22 cellular contexts compared by ENCODE assay signal in the genomic region with DNA sequence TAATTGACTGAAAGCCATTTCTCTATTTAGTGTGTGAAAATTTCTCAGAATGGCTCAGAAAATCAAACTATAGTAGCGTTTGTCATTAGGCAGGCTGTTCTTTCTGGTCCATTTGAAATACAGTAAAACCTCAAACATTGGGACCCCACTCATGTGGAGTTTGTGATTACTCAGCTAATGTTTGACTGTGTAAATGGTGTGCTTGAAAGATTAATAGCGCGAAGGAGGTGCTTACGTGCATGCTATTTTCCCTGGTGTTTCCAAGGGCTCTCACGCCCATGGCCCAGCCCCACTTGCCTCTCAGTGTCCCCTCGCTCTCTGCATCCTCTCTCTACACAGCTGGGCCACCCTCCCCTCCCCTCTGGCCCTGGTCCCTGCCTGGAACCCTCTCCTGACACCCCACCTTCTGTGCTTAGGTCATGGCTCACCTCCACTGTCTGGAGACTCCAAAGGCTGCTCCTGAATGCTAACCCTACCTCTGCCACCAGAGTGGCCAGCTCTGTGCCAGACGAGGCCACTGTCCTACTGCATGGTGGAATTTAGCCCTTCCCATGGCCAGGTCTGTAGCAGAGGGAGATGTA.
DNase-seq lines count a peak whose midpoint lies in the region; ATAC-seq, FAIRE-seq and TF ChIP-seq lines count a peak whose summit lies in the region.
"Had no signal": no experiment of that assay in that cellular context is flagged by ENCODE, and none has a peak within 500 bp of the region (broad histone marks: within the 10 kb centered on the region; RNA-seq: fewer than 3 reads in every experiment).

No MANE protein-coding gene starts in this region.

- no peaks in the 10 kb centered on the region for H3K27me3 Mint-ChIP-seq in activated T-cell treated with anti-CD3 and anti-CD28 coated beads, Interleukin-2, amount 50 U/mL, for 4 hours (ENCODE audit: low read depth)
- H3K27me3 Mint-ChIP-seq in activated T-cell treated with anti-CD3 and anti-CD28 coated beads, Interleukin-2, amount 50 U/mL, for 72 hours (ENCODE audit: low read depth): no peaks in the 10 kb centered on the region
- no peaks in the 10 kb centered on the region for H3K27me3 Mint-ChIP-seq in endothelial cell (ENCODE audit: unreplicated experiment)
- H3K27me3 Mint-ChIP-seq: CD4-positive, alpha-beta memory T cell; IgD-negative memory B cell had no signal

- WGBS in pancreas, 2 donors: 92% methylated on average over 7 of the region's 7 CpGs

- no peaks in the 10 kb centered on the region for H3K4me1 ChIP-seq in pancreas

- intact Hi-C loops in pancreas (cut with DNase I): no loop called here

- no peak for ATAC-seq in activated T-cell treated with anti-CD3 and anti-CD28 coated beads, Interleukin-2, amount 50 U/mL, for 4 hours
- no peak for ATAC-seq in activated T-cell treated with anti-CD3 and anti-CD28 coated beads, Interleukin-2, amount 50 U/mL, for 72 hours (replicated peaks in 1 of 2)
- ATAC-seq in pancreas: peak in 3 of 4 donors; percentile 27 to 84 (median 74)
- ATAC-seq: GM23338, Panc1 had no signal

- H3K27me3 ChIP-seq in pancreas: no peaks in the 10 kb centered on the region

- peaks cover 34% of the 10 kb centered on the region for H3K4me1 Mint-ChIP-seq in activated T-cell treated with anti-CD3 and anti-CD28 coated beads, Interleukin-2, amount 50 U/mL, for 4 hours (ENCODE audit: low read depth)
- H3K4me1 Mint-ChIP-seq in activated T-cell treated with anti-CD3 and anti-CD28 coated beads, Interleukin-2, amount 50 U/mL, for 72 hours (ENCODE audit: low read depth): peaks cover 40% of the 10 kb centered on the region
- peaks cover 9% of the 10 kb centered on the region for H3K4me1 Mint-ChIP-seq in endothelial cell (ENCODE audit: unreplicated experiment)
- H3K4me1 Mint-ChIP-seq: GM23338 had no signal

- H3K27ac Mint-ChIP-seq in activated T-cell treated with anti-CD3 and anti-CD28 coated beads, Interleukin-2, amount 50 U/mL, for 72 hours: no peak overlapping the region
- H3K27ac Mint-ChIP-seq in endothelial cell (ENCODE audit: unreplicated experiment): no peak overlapping the region
- H3K27ac Mint-ChIP-seq: GM23338 had no signal

- DNase-seq in NCI-H1092 treated with DMSO at 0.1 percent for 48 hours (lab: John Stamatoyannopoulos, UW) (peak; percentile 33), NCI-H1092 (lab: John Stamatoyannopoulos, UW) (no peak), NCI-H748 treated with DMSO at 0.1 percent for 48 hours (lab: John Stamatoyannopoulos, UW) (peak; percentile 5), pancreas (no peak), endothelial cell (ENCODE audit: low spot score) (no peak)
- no peak for DNase-seq in activated T-cell treated with anti-CD3 and anti-CD28 coated beads, Interleukin-2, amount 50 U/mL, for 4 hours
- DNase-seq in activated T-cell treated with anti-CD3 and anti-CD28 coated beads, Interleukin-2, amount 50 U/mL, for 72 hours: no peak
- no peak for DNase-seq in activated CD4-positive, alpha-beta T cell treated with anti-CD3 and anti-CD28 coated beads for 1 hour
- DNase-seq: Calu3; CD4-positive, alpha-beta memory T cell; DND-41; GF-D8; NCI-H1436; NCI-H2029 treated with DMSO at 0.1 percent for 48 hours; NCI-H446; SK-N-SH had no signal

- no peak overlapping the region for H3K4me3 ChIP-seq in pancreas
- H3K4me3 ChIP-seq: GM23338 had no signal

- FAIRE-seq in pancreas (lab: Jason Lieb, UNC): no peak
- FAIRE-seq: GM12891, HTR-8/SVneo had no signal

- peaks cover 45% of the 10 kb centered on the region for H3K36me3 Mint-ChIP-seq in activated T-cell treated with anti-CD3 and anti-CD28 coated beads, Interleukin-2, amount 50 U/mL, for 4 hours (ENCODE audit: insufficient read depth)
- H3K36me3 Mint-ChIP-seq in activated T-cell treated with anti-CD3 and anti-CD28 coated beads, Interleukin-2, amount 50 U/mL, for 72 hours (ENCODE audit: insufficient read depth in 2 of 2): peaks cover 11 to 27% of the 10 kb centered on the region in 2 donors
- peaks cover 15% of the 10 kb centered on the region for H3K36me3 Mint-ChIP-seq in endothelial cell (ENCODE audit: low read depth, unreplicated experiment)

- H3K9me3 ChIP-seq in pancreas: no peaks in the 10 kb centered on the region
- H3K9me3 ChIP-seq: SK-N-SH had no signal

- no peak overlapping the region for H3K27ac ChIP-seq in pancreas
- H3K27ac ChIP-seq: HL-60 had no signal

- TF ChIP-seq CTCF in pancreas (IDR thresholded peaks at IDR 0.05): no peak
- no peak for TF ChIP-seq CTCF in endothelial cell (IDR thresholded peaks at IDR 0.05; ENCODE audit: unreplicated experiment)

- peak overlapping the region; percentile 16 for H3K4me3 Mint-ChIP-seq in activated T-cell treated with anti-CD3 and anti-CD28 coated beads, Interleukin-2, amount 50 U/mL, for 4 hours
- H3K4me3 Mint-ChIP-seq in activated T-cell treated with anti-CD3 and anti-CD28 coated beads, Interleukin-2, amount 50 U/mL, for 72 hours: no peak overlapping the region
- no peak overlapping the region for H3K4me3 Mint-ChIP-seq in endothelial cell (ENCODE audit: unreplicated experiment)
- H3K4me3 Mint-ChIP-seq: CD4-positive, alpha-beta memory T cell; GM23338; IgD-negative memory B cell had no signal

- H3K36me3 ChIP-seq in pancreas: peaks cover 0 to 2% (median 0%) of the 10 kb centered on the region in 3 donors

- peaks cover 3% of the 10 kb centered on the region for H3K9me3 Mint-ChIP-seq in activated T-cell treated with anti-CD3 and anti-CD28 coated beads, Interleukin-2, amount 50 U/mL, for 4 hours
- peaks cover 7 to 10% of the 10 kb centered on the region in 2 donors for H3K9me3 Mint-ChIP-seq in activated T-cell treated with anti-CD3 and anti-CD28 coated beads, Interleukin-2, amount 50 U/mL, for 72 hours
- H3K9me3 Mint-ChIP-seq in endothelial cell (ENCODE audit: unreplicated experiment): no peaks in the 10 kb centered on the region
- H3K9me3 Mint-ChIP-seq: GM23338, IgD-negative memory B cell had no signal

Comparison
In these comparisons a context has a peak if more than half of its experiments do, and no peak if none do; other contexts are left out.
1. DNase-seq: peak in NCI-H1092 treated with DMSO at 0.1 percent for 48 hours (single experiment) and NCI-H748 treated with DMSO at 0.1 percent for 48 hours (single experiment); none in NCI-H1092 (single experiment), activated T-cell treated with anti-CD3 and anti-CD28 coated beads, Interleukin-2, amount 50 U/mL, for 4 hours (single experiment), activated T-cell treated with anti-CD3 and anti-CD28 coated beads, Interleukin-2, amount 50 U/mL, for 72 hours (0 of 2), pancreas (0 of 6), endothelial cell (single experiment) and activated CD4-positive, alpha-beta T cell treated with anti-CD3 and anti-CD28 coated beads for 1 hour (single experiment).
2. ATAC-seq: peak in pancreas (3 of 4); none in activated T-cell treated with anti-CD3 and anti-CD28 coated beads, Interleukin-2, amount 50 U/mL, for 4 hours (0 of 2) and activated T-cell treated with anti-CD3 and anti-CD28 coated beads, Interleukin-2, amount 50 U/mL, for 72 hours (0 of 2).